28 cellular contexts compared by ENCODE assay signal in genomic region chr22:45631839-45632238, GRCh38.
"Had no signal": no experiment of that assay in that cellular context is flagged by ENCODE, and none has a peak within 500 bp of the region (broad histone marks: within the 10 kb centered on the region; RNA-seq: fewer than 3 reads in every experiment).

No MANE protein-coding gene starts in this region.

- H3K4me3 Mint-ChIP-seq: activated CD4-positive, alpha-beta memory T cell treated with anti-CD3 and anti-CD28 coated beads for 36 hours; activated CD4-positive, alpha-beta T cell treated with anti-CD3 and anti-CD28 coated beads, Interleukin-2, amount 10 ng/mL, durations not matched to agents 7 days and 5 days; activated naive CD8-positive, alpha-beta T cell treated with anti-CD3 and anti-CD28 coated beads, Interleukin-2, amount 10 ng/mL, durations not matched to agents 7 days and 5 days; activated T-cell treated with anti-CD3 and anti-CD28 coated beads, Interleukin-2, amount 50 U/mL, for 4 hours; T-cell had no signal

- H3K4me1 ChIP-seq: adrenal gland, breast epithelium had no signal

- H3K4me1 Mint-ChIP-seq: activated CD4-positive, alpha-beta T cell treated with anti-CD3 and anti-CD28 coated beads, Interleukin-2, amount 10 ng/mL, durations not matched to agents 7 days and 5 days; activated naive CD8-positive, alpha-beta T cell treated with anti-CD3 and anti-CD28 coated beads, Interleukin-2, amount 10 ng/mL, durations not matched to agents 7 days and 5 days; T-cell had no signal

- H3K27me3 ChIP-seq: adrenal gland, breast epithelium had no signal

- DNase-seq: activated CD4-positive, alpha-beta memory T cell treated with anti-CD3 and anti-CD28 coated beads for 36 hours; activated CD4-positive, alpha-beta T cell treated with anti-CD3 and anti-CD28 coated beads, Interleukin-2, amount 10 ng/mL, durations not matched to agents 7 days and 5 days; activated CD4-positive, CD25-positive, alpha-beta regulatory T cell; activated CD8-positive, alpha-beta memory T cell treated with anti-CD3 and anti-CD28 coated beads for 24 hours; activated gamma-delta T cell treated with Interleukin-2 at 50 U/mL for 16 hours; activated naive CD4-positive, alpha-beta T cell treated with anti-CD3 and anti-CD28 coated beads, Interleukin-2, amount 50 U/mL, for 16 hours; activated naive CD8-positive, alpha-beta T cell treated with anti-CD3 and anti-CD28 coated beads, Interleukin-2, amount 10 ng/mL, durations not matched to agents 7 days and 5 days; activated T-cell treated with anti-CD3 and anti-CD28 coated beads, Interleukin-2, amount 50 U/mL, for 4 hours; adrenal gland; central memory CD4-positive, alpha-beta T cell; Kasumi-1; KBM-7; NCI-H1092; NCI-H1694; NCI-H2029; NCI-H2107; NCI-H2171 treated with DMSO at 0.1 percent for 48 hours; NCI-H226; NCI-H82; RPMI8226; T-cell; T-helper 2 cell; T1000 had no signal

- FAIRE-seq: TTC549 had no signal

- H3K4me3 ChIP-seq: adrenal gland, SK-N-MC had no signal

- ATAC-seq: activated T-cell treated with anti-CD3 and anti-CD28 coated beads, Interleukin-2, amount 50 U/mL, for 4 hours; Panc1; Right ventricle myocardium inferior; T-cell had no signal

- H3K9me3 ChIP-seq: adrenal gland, breast epithelium had no signal

- H3K36me3 Mint-ChIP-seq: activated CD4-positive, alpha-beta memory T cell treated with anti-CD3 and anti-CD28 coated beads for 36 hours; activated naive CD8-positive, alpha-beta T cell treated with anti-CD3 and anti-CD28 coated beads, Interleukin-2, amount 10 ng/mL, durations not matched to agents 7 days and 5 days; T-cell had no signal

- H3K36me3 ChIP-seq: adrenal gland, breast epithelium had no signal

- H3K9me3 Mint-ChIP-seq: activated CD4-positive, alpha-beta memory T cell treated with anti-CD3 and anti-CD28 coated beads for 36 hours; activated CD4-positive, alpha-beta T cell treated with anti-CD3 and anti-CD28 coated beads, Interleukin-2, amount 10 ng/mL, durations not matched to agents 7 days and 5 days; activated naive CD8-positive, alpha-beta T cell treated with anti-CD3 and anti-CD28 coated beads, Interleukin-2, amount 10 ng/mL, durations not matched to agents 7 days and 5 days; activated T-cell treated with anti-CD3 and anti-CD28 coated beads, Interleukin-2, amount 50 U/mL, for 4 hours; T-cell had no signal

- H3K27ac ChIP-seq: adrenal gland, SK-N-MC had no signal

- H3K27ac Mint-ChIP-seq: activated CD4-positive, alpha-beta memory T cell treated with anti-CD3 and anti-CD28 coated beads for 36 hours; activated CD4-positive, alpha-beta T cell treated with anti-CD3 and anti-CD28 coated beads, Interleukin-2, amount 10 ng/mL, durations not matched to agents 7 days and 5 days; activated naive CD8-positive, alpha-beta T cell treated with anti-CD3 and anti-CD28 coated beads, Interleukin-2, amount 10 ng/mL, durations not matched to agents 7 days and 5 days had no signal
